In the genomic region with DNA sequence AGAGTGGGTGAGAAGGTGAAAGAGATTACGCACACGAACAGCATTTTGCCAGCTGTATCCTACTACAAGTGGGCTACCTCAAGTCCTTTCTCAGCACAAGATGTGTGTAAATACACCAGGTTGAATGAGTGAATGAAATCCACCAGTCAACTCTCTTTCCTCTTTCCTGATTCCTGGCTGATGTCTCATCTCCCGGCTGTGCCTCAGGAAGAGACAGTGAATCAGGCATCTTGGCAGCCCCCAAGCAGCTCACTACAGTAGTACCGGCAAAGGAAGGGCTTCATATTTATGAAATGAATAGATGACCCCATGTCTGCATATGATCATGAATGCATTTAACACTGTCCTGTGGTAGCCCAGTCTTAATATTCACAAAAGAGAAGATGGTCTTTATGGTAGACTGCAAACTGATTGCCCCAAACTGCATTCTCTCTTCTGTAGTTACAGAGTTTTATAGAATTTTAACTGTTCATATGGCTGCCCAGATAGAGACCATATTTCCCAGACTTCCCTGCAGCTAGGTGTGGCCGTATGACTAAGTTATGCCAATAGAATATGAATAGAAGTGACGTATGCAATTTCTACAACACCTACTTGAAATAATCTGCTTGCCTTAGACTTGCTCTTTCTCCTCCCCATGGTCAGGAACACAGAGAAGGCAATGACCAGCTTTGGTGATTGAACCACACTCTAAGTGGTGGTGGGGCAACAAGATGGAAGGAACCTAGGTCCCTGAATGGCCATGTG, we compare ENCODE assay signal across 10 cellular contexts. TPM values are rescaled to one million over a fixed set of nuclear protein-coding genes. Genes with fewer than 3 reads are reported as not detected.
DNase-seq lines count a peak whose midpoint lies in the region; ATAC-seq, FAIRE-seq and TF ChIP-seq lines count a peak whose summit lies in the region.
"Had no signal": no experiment of that assay in that cellular context is flagged by ENCODE, and none has a peak within 500 bp of the region (broad histone marks: within the 10 kb centered on the region; RNA-seq: fewer than 3 reads in every experiment).

No MANE protein-coding gene starts in this region.

- in situ Hi-C loops in ACHN (cut with HindIII; ENCODE audit: low pct_ligation_motif_present, low pct_unique_long_range_greater_than_20kb, low sequenced_read_pairs): no loop called here
- in situ Hi-C loops in astrocyte of the cerebellum (cut with HindIII; ENCODE audit: low sequenced_read_pairs): no loop called here

- H3K4me3 ChIP-seq in astrocyte of the cerebellum (ENCODE audit: low read depth, low read length) (no peak overlapping the region), keratinocyte (ENCODE audit: control insufficient read depth in 2 of 3, extremely low read depth in 1 of 3, insufficient read depth in 2 of 3, low read depth in 1 of 3, low read length in 3 of 3) (peak overlapping the region in 2 of 3 experiments; percentile 9 to 17)

- peak overlapping the region; percentile 96 for H3K27ac ChIP-seq in keratinocyte (ENCODE audit: control insufficient read depth, insufficient read depth, low read length)

- TF ChIP-seq CTCF in astrocyte of the cerebellum (IDR thresholded peaks at IDR 0.05; ENCODE audit: low read depth, low read length, missing control alignments) (no peak), keratinocyte (optimal IDR thresholded peaks at IDR 0.05 in 1 of 3, IDR thresholded peaks at IDR 0.05 in 1 of 3, conservative IDR thresholded peaks at IDR 0.05 in 1 of 3; ENCODE audit: extremely low read depth in 1 of 3, insufficient read depth in 2 of 3, low read length in 3 of 3) (no peak)

- H2AFZ ChIP-seq in keratinocyte (ENCODE audit: control insufficient read depth, low read length): peak overlapping the region; percentile 56

- DNase-seq in ACHN (peak; percentile 79), HK-2 (ENCODE audit: unreplicated experiment) (peak; percentile 63), astrocyte of the cerebellum (ENCODE audit: low read depth) (peak; percentile 38), keratinocyte (ENCODE audit: low read depth, low spot score) (no peak), NOMO-1 treated with dmso at 0.1 percent for 144 hours (lab: John Stamatoyannopoulos, UW; ENCODE audit: unreplicated experiment) (no peak), Kasumi-1 (lab: John Stamatoyannopoulos, UW) (no peak), NCI-H1048 (lab: John Stamatoyannopoulos, UW) (no peak)
- DNase-seq: NCI-H526 treated with DMSO at 0.1 percent for 48 hours, trophoblast cell had no signal

- ATAC-seq in GM18511 (IDR thresholded peaks at IDR 0.05; ENCODE audit: unreplicated experiment): no peak

- H3K9me1 ChIP-seq in keratinocyte (ENCODE audit: control insufficient read depth, extremely low read depth, insufficient read depth, low read length): no peaks in the 10 kb centered on the region

- peak overlapping the region; percentile 66 for H3K4me2 ChIP-seq in keratinocyte (ENCODE audit: control insufficient read depth, extremely low read depth, insufficient read depth, low read depth, low read length)

- FAIRE-seq in keratinocyte (lab: Jason Lieb, UNC): peak; percentile 92

- H3K79me2 ChIP-seq in keratinocyte (ENCODE audit: control insufficient read depth, insufficient read depth, low read length): peaks cover 5% of the 10 kb centered on the region

- H3K36me3 ChIP-seq in keratinocyte (ENCODE audit: control insufficient read depth in 2 of 2, extremely low read depth in 1 of 2, insufficient read depth in 2 of 2, low read length in 2 of 2): peaks cover 0 to 3% of the 10 kb centered on the region in 2 experiments

- no peaks in the 10 kb centered on the region for H3K27me3 ChIP-seq in keratinocyte (ENCODE audit: control insufficient read depth, extremely low read depth, insufficient read depth, low read length)

- no peaks in the 10 kb centered on the region for H3K9me3 ChIP-seq in keratinocyte (ENCODE audit: control insufficient read depth, low read depth, low read length)

- peaks cover 49% of the 10 kb centered on the region for H3K4me1 ChIP-seq in keratinocyte (ENCODE audit: control insufficient read depth, extremely low read depth, insufficient read depth, low read length)

- H3K9ac ChIP-seq in keratinocyte (ENCODE audit: control insufficient read depth, extremely low read depth, insufficient read depth, low read length): peak overlapping the region; percentile 68

- dilution Hi-C loops in keratinocyte (cut with MboI; ENCODE audit: extremely low pct_ligation_motif_present, low sequenced_read_pairs): no loop called here

- no peaks in the 10 kb centered on the region for H4K20me1 ChIP-seq in keratinocyte (ENCODE audit: control insufficient read depth, extremely low read depth, insufficient read depth, low read length)

RNA-seq across cellular contexts. Expression of a gene that starts 22.7 kb away (rescaled TPM):
- polyA plus RNA-seq in keratinocyte: 13.4 to 34.2 TPM (median 17.8 TPM) in 3 replicates
- polyA plus RNA-seq in keratinocyte (2011; ENCODE audit: low read depth): 19.3 TPM
- polyA plus RNA-seq in keratinocyte (2011; cell fraction: cytosol; rRNA removed): 16.9 and 24.8 TPM in 2 replicates
- 12.6 and 17.6 TPM in 2 replicates for polyA plus RNA-seq in keratinocyte (2011; cell fraction: nucleus; rRNA removed)
- polyA plus RNA-seq in keratinocyte (2012; ENCODE audit: low replicate concordance): 29.2 and 40.4 TPM in 2 replicates
- 17.5 to 81.4 TPM (median 21.8 TPM) in 3 replicates for polyA minus RNA-seq in keratinocyte
- polyA minus RNA-seq in keratinocyte (2011; cell fraction: cytosol; rRNA and poly(A)+ RNA removed): 23.8 TPM
- 12.9 and 15.9 TPM in 2 replicates for polyA minus RNA-seq in keratinocyte (2011; cell fraction: nucleus; rRNA and poly(A)+ RNA removed)

Comparison
In these comparisons a context has a peak if more than half of its experiments do, and no peak if none do; other contexts are left out.
1. DNase-seq: peak in ACHN (single experiment), HK-2 (single experiment) and astrocyte of the cerebellum (single experiment); none in keratinocyte (single experiment), NOMO-1 treated with dmso at 0.1 percent for 144 hours (single experiment), Kasumi-1 (0 of 2) and NCI-H1048 (single experiment).